14 cellular contexts compared by ENCODE assay signal in genomic region chr3:42515391-42515916, GRCh38. TPM values are rescaled to one million over a fixed set of nuclear protein-coding genes. Genes with fewer than 3 reads are reported as not detected.
DNase-seq lines count a peak whose midpoint lies in the region; ATAC-seq, FAIRE-seq and TF ChIP-seq lines count a peak whose summit lies in the region.
"Had no signal": no experiment of that assay in that cellular context is flagged by ENCODE, and none has a peak within 500 bp of the region (broad histone marks: within the 10 kb centered on the region; RNA-seq: fewer than 3 reads in every experiment).

No MANE protein-coding gene starts in this region.

- no peaks in the 10 kb centered on the region for H3K9me3 ChIP-seq in CD8-positive, alpha-beta T cell (ENCODE audit: low read length)
- H3K9me3 ChIP-seq in small intestine (ENCODE audit: control insufficient read depth, low read depth) (no peaks in the 10 kb centered on the region), gastroesophageal sphincter (no peaks in the 10 kb centered on the region)

- no peak for TF ChIP-seq POLR2A in gastroesophageal sphincter (IDR thresholded peaks at IDR 0.05)

- H2AFZ ChIP-seq in GM23338: no peak overlapping the region

- no peaks in the 10 kb centered on the region for H3K27me3 ChIP-seq in CD8-positive, alpha-beta T cell (ENCODE audit: insufficient read depth, low read length)
- H3K27me3 ChIP-seq in small intestine (ENCODE audit: control insufficient read depth in 2 of 2, insufficient read depth in 2 of 2, low read length in 2 of 2) (no peaks in the 10 kb centered on the region), GM23338 (ENCODE audit: insufficient read depth) (no peaks in the 10 kb centered on the region), gastroesophageal sphincter (peaks cover 1% of the 10 kb centered on the region)

- TF ChIP-seq EP300 in gastroesophageal sphincter (IDR thresholded peaks at IDR 0.05): no peak

- WGBS in small intestine, 3 donors: 33 to 58% (median 55%) methylated on average over 12 of the region's 12 CpGs
- 81% methylated on average over 4 of the region's 12 CpGs; no CpG with 5 or more reads in 1 of the 2 donors for WGBS in gastroesophageal sphincter (ENCODE audit: low coverage in 1 of 2), 2 donors

- H3K9me2 ChIP-seq in GM23338 (ENCODE audit: insufficient read depth): peaks cover 6% of the 10 kb centered on the region; the same call in 1 of the 2 replicates

- H3K4me1 ChIP-seq in CD8-positive, alpha-beta T cell (ENCODE audit: insufficient read depth, low read length): peaks cover 39% of the 10 kb centered on the region
- H3K4me1 ChIP-seq in small intestine (ENCODE audit: control insufficient read depth in 2 of 2, insufficient read depth in 1 of 2, low read depth in 1 of 2, low read length in 1 of 2) (peaks cover 3 to 25% of the 10 kb centered on the region in 2 donors), GM23338 (ENCODE audit: insufficient read depth) (no peaks in the 10 kb centered on the region), gastroesophageal sphincter (no peaks in the 10 kb centered on the region)

- H3K4me3 ChIP-seq in CD8-positive, alpha-beta T cell (ENCODE audit: low read depth, low read length): no peak overlapping the region
- no peak overlapping the region for H3K4me3 ChIP-seq in small intestine (ENCODE audit: low read depth in 1 of 2, low read length in 2 of 2)
- no peak overlapping the region for H3K4me3 ChIP-seq in GM23338
- no peak overlapping the region for H3K4me3 ChIP-seq in gastroesophageal sphincter

- no peak overlapping the region for H3K27ac ChIP-seq in CD8-positive, alpha-beta T cell (ENCODE audit: low read depth, low read length)
- peak overlapping the region; percentile 86 for H3K27ac ChIP-seq in cingulate gyrus (ENCODE audit: low read depth, low read length)
- H3K27ac ChIP-seq in small intestine (ENCODE audit: low read depth in 1 of 2, low read length in 1 of 2): peak overlapping the region; percentile 22 to 89
- H3K27ac ChIP-seq in GM23338 (ENCODE audit: low read depth): no peak overlapping the region
- no peak overlapping the region for H3K27ac ChIP-seq in gastroesophageal sphincter

- H3K79me2 ChIP-seq in GM23338 (replicated peaks; ENCODE audit: insufficient read depth): no peaks in the 10 kb centered on the region

- no peaks in the 10 kb centered on the region for H3K36me3 ChIP-seq in CD8-positive, alpha-beta T cell (ENCODE audit: insufficient read depth, low read length)
- H3K36me3 ChIP-seq in small intestine (ENCODE audit: control insufficient read depth in 2 of 2, insufficient read depth in 2 of 2, low read length in 2 of 2): peaks cover 0 to 5% of the 10 kb centered on the region in 2 donors
- H3K36me3 ChIP-seq in GM23338 (ENCODE audit: insufficient read depth): no peaks in the 10 kb centered on the region
- no peaks in the 10 kb centered on the region for H3K36me3 ChIP-seq in gastroesophageal sphincter

- H3K27me3 Mint-ChIP-seq in CD8-positive, alpha-beta T cell (ENCODE audit: low read depth): no peaks in the 10 kb centered on the region
- peaks cover 3% of the 10 kb centered on the region for H3K27me3 Mint-ChIP-seq in GM23338 (ENCODE audit: insufficient read depth, low read depth, poor library complexity)

- H3K36me3 Mint-ChIP-seq in CD8-positive, alpha-beta T cell: peaks cover 51% of the 10 kb centered on the region
- no peaks in the 10 kb centered on the region; the same call in 2 of the 3 replicates for H3K36me3 Mint-ChIP-seq in GM23338 (ENCODE audit: low read depth)

- no peaks in the 10 kb centered on the region for H3F3A ChIP-seq in GM23338 (replicated peaks; ENCODE audit: low read depth)

- no peaks in the 10 kb centered on the region for H3K9me3 Mint-ChIP-seq in CD8-positive, alpha-beta T cell
- H3K9me3 Mint-ChIP-seq in GM23338: no peaks in the 10 kb centered on the region

- ATAC-seq in CD8-positive, alpha-beta T cell: no peak
- ATAC-seq in left colon: peak; percentile 60
- no peak for ATAC-seq in GM23338
- ATAC-seq in gastroesophageal sphincter: no peak
- no peak for ATAC-seq in GM18873 (IDR thresholded peaks at IDR 0.05; ENCODE audit: low FRiP score, unreplicated experiment)
- ATAC-seq: HCT116 had no signal

- CTCF ChIA-PET in CD8-positive, alpha-beta T cell (lab: Charles Lee): interaction anchor here (1.3 to 15.6 kb wide), 2 partner anchors 27 to 241 kb away, joined by 3 to 556 read pairs; no protein-coding TSS in a partner anchor

- no peak for DNase-seq in CD8-positive, alpha-beta T cell
- DNase-seq in left colon (peak; percentile 70 to 81), small intestine (peak; percentile 86), GM03348 (ENCODE audit: low spot score) (no peak), GM23338 (ENCODE audit: low spot score) (no peak)
- DNase-seq: activated CD8-positive, alpha-beta memory T cell treated with anti-CD3 and anti-CD28 coated beads, Interleukin-2, amount 50 U/mL, for 4 hours; DND-41; NCI-H226; SHP77 treated with DMSO at 0.1 percent for 48 hours had no signal

- TF ChIP-seq CTCF in CD8-positive, alpha-beta T cell (IDR thresholded peaks at IDR 0.05): no peak
- TF ChIP-seq CTCF in GM23338 (conservative IDR thresholded peaks at IDR 0.05; ENCODE audit: low read depth in 2 of 2) (no peak), gastroesophageal sphincter (IDR thresholded peaks at IDR 0.05) (no peak)

- peak overlapping the region; percentile 9 for H3K27ac Mint-ChIP-seq in CD8-positive, alpha-beta T cell
- no peak overlapping the region for H3K27ac Mint-ChIP-seq in GM23338

- no peak overlapping the region for H3K4me2 ChIP-seq in GM23338

- FAIRE-seq in small intestine (lab: Jason Lieb, UNC): no peak

- POLR2A ChIA-PET in CD8-positive, alpha-beta T cell (lab: Charles Lee): interaction anchor here (1.4 kb wide), 1 partner anchor 11 kb away, joined by 3 read pairs; no protein-coding TSS in a partner anchor

- no peak overlapping the region for H3K4me3 Mint-ChIP-seq in CD8-positive, alpha-beta T cell
- no peak overlapping the region for H3K4me3 Mint-ChIP-seq in GM23338

- H4K20me1 ChIP-seq in GM23338 (replicated peaks; ENCODE audit: insufficient read depth): no peaks in the 10 kb centered on the region

- peaks cover 34% of the 10 kb centered on the region for H3K4me1 Mint-ChIP-seq in CD8-positive, alpha-beta T cell (ENCODE audit: low read depth)
- H3K4me1 Mint-ChIP-seq in GM23338: no peaks in the 10 kb centered on the region

- intact Hi-C loops in CD8-positive, alpha-beta T cell (cut with DNase I, micrococcal nuclease): no loop called here
- intact Hi-C loops in left colon (cut with DNase I, micrococcal nuclease): no loop called here

TF ChIP-seq in GM23338, 12 proteins besides CTCF, POLR2A, EP300 and RAD21:
- no peak for TF ChIP-seq CREB1 (CRISPR knock-in tag; IDR thresholded peaks at IDR 0.05; ENCODE audit: low read depth)
- no peak for TF ChIP-seq POLR2AphosphoS5 (IDR thresholded peaks at IDR 0.05; ENCODE audit: low read depth)
- no peak for TF ChIP-seq ZNF114 (CRISPR knock-in tag; IDR thresholded peaks at IDR 0.05)
- no peak for TF ChIP-seq ETS1 (IDR thresholded peaks at IDR 0.05)
- no peak for TF ChIP-seq EZH2phosphoT487 (IDR thresholded peaks at IDR 0.05; ENCODE audit: unreplicated experiment)
- no peak for TF ChIP-seq NANOG (IDR thresholded peaks at IDR 0.05; ENCODE audit: borderline replicate concordance)
- no peak for TF ChIP-seq EZH2 (IDR thresholded peaks at IDR 0.05; ENCODE audit: low read depth, unreplicated experiment)
- TF ChIP-seq ZNF331 (CRISPR knock-in tag; IDR thresholded peaks at IDR 0.05; ENCODE audit: low read depth): no peak
TF ChIP-seq in GM23338: peak in this region for 0.

RNA-seq across cellular contexts. Expression of gene VIPR1, which starts 13.0 kb away (rescaled TPM):
- total RNA-seq in CD8-positive, alpha-beta T cell: 10 to 100 TPM; 31.2 to 34.3 TPM
- 100 to 1,000 TPM; 128 to 137 TPM for total RNA-seq in left colon
- 10 to 100 TPM; 32.1 to 80.2 (median 71.3) TPM for polyA plus RNA-seq in small intestine
- total RNA-seq in GM23338 (2014; rRNA removed; shearing (Covaris generic)): 13.9 and 19.3 TPM in 2 replicates
- polyA plus RNA-seq in GM23338 (2016; fragmentation: Nextera tagmentation; extraction: Ambion mirVana): 4.9 and 6.3 TPM in 2 replicates
- 1 to 10 TPM; 3.8 to 9.5 (median 5.9) TPM for total RNA-seq in gastroesophageal sphincter
- polyA plus RNA-seq: AG04450 had no signal

Comparison
In these comparisons a context has a peak if more than half of its experiments do, and no peak if none do; other contexts are left out.
1. DNase-seq: peak in left colon (2 of 2) and small intestine (single experiment); none in CD8-positive, alpha-beta T cell (0 of 7), GM03348 (single experiment) and GM23338 (single experiment).
2. H3K27ac ChIP-seq: peak in cingulate gyrus (single experiment) and small intestine (2 of 2); none in CD8-positive, alpha-beta T cell (single experiment), GM23338 (single experiment) and gastroesophageal sphincter (0 of 4).